ENCODE assay signal across 1 cellular context in genomic region chr11:112073941-112074811, GRCh38.
TF ChIP-seq lines count a peak whose summit lies in the region.

Gene NKAPD1 (plus strand): TSS chr11:112074299. CDS start chr11:112075575, 1,276 bp downstream.
Gene PIH1D2 (minus strand): TSS chr11:112074017. CDS start chr11:112073174, 843 bp downstream.

TF ChIP-seq in SK-N-SH, 30 proteins besides CTCF, POLR2A, EP300 and RAD21 (continued from another document):
- no peak for TF ChIP-seq REST (IDR thresholded peaks at IDR 0.05; ENCODE audit: low read depth, low read length)
- TF ChIP-seq TAF1 (IDR thresholded peaks at IDR 0.05; ENCODE audit: borderline replicate concordance, low read depth, low read length), result peak; percentile 46; the same call in 1 of the 2 replicates
- no peak for TF ChIP-seq GATA2 (CRISPR knock-in tag; IDR thresholded peaks at IDR 0.05)
- peak; percentile 63; the same call in 1 of the 2 replicates for TF ChIP-seq YY1 (IDR thresholded peaks at IDR 0.05; ENCODE audit: low read depth)
- no peak for TF ChIP-seq TCF12 (IDR thresholded peaks at IDR 0.05)
- no peak for TF ChIP-seq FOXJ3 (CRISPR knock-in tag; IDR thresholded peaks at IDR 0.05)
- no peak for TF ChIP-seq CHD2 (IDR thresholded peaks at IDR 0.05; ENCODE audit: low read length, partially characterized antibody)
- peak; percentile 98 for TF ChIP-seq GABPA (IDR thresholded peaks at IDR 0.05; ENCODE audit: low read depth)
- no peak for TF ChIP-seq RXRA (IDR thresholded peaks at IDR 0.05; ENCODE audit: borderline replicate concordance, low read depth)
- no peak for TF ChIP-seq PBX3 (IDR thresholded peaks at IDR 0.05)
- peak; percentile 66 for TF ChIP-seq ELF1 (IDR thresholded peaks at IDR 0.05)
- no peak for TF ChIP-seq USF2 (IDR thresholded peaks at IDR 0.05; ENCODE audit: borderline replicate concordance, low read depth, low read length)
